Comparison of ENCODE assay signal across 19 cellular contexts in genomic region chr12:79841248-79841877, GRCh38.
DNase-seq lines count a peak whose midpoint lies in the region; ATAC-seq and TF ChIP-seq lines count a peak whose summit lies in the region.
"Had no signal": no experiment of that assay in that cellular context is flagged by ENCODE, and none has a peak within 500 bp of the region (broad histone marks: within the 10 kb centered on the region; RNA-seq: fewer than 3 reads in every experiment).

No MANE protein-coding gene starts in this region.

- 48 to 73% (median 64%) methylated on average over 4 of the region's 4 CpGs for WGBS in heart left ventricle, 4 donors
- 65 to 77% methylated on average over 4 of the region's 4 CpGs for WGBS in esophagus squamous epithelium, 2 donors

- H3K9me3 ChIP-seq in heart left ventricle = peaks cover 0 to 17% (median 0%) of the 10 kb centered on the region in 12 donors
- no peaks in the 10 kb centered on the region for H3K9me3 ChIP-seq in right atrium auricular region
- peaks cover 0 to 12% (median 10%) of the 10 kb centered on the region in 3 donors for H3K9me3 ChIP-seq in esophagus squamous epithelium

- peaks cover 0 to 40% (median 16%) of the 10 kb centered on the region in 9 donors for H3K36me3 ChIP-seq in heart left ventricle
- peaks cover 14% of the 10 kb centered on the region for H3K36me3 ChIP-seq in right atrium auricular region
- H3K36me3 ChIP-seq in esophagus squamous epithelium = peaks cover 0 to 52% (median 3%) of the 10 kb centered on the region in 3 donors

- H3K27ac Mint-ChIP-seq in stimulated activated effector memory CD8-positive, alpha-beta T cell treated with anti-CD3 and anti-CD28 coated beads, Interleukin-12 subunit alpha, Interleukin-12 subunit beta, amount 100 ng/mL, for 72 hours = no peak overlapping the region
- H3K27ac Mint-ChIP-seq: WTC11 had no signal

- intact Hi-C loops in heart left ventricle (cut with DNase I) = no loop called here
- intact Hi-C loops in esophagus squamous epithelium (cut with DNase I) = no loop called here

- H3K4me3 ChIP-seq in heart left ventricle = no peak overlapping the region
- no peak overlapping the region for H3K4me3 ChIP-seq in right atrium auricular region
- H3K4me3 ChIP-seq in esophagus squamous epithelium = no peak overlapping the region

- H3K4me3 Mint-ChIP-seq in stimulated activated effector memory CD8-positive, alpha-beta T cell treated with anti-CD3 and anti-CD28 coated beads, Interleukin-12 subunit alpha, Interleukin-12 subunit beta, amount 100 ng/mL, for 72 hours = no peak overlapping the region
- H3K4me3 Mint-ChIP-seq: WTC11 had no signal

- H3K27ac ChIP-seq in heart left ventricle (peak overlapping the region in 10 of 12 donors; percentile 37 to 69 (median 54)), right atrium auricular region (peak overlapping the region in 1 of 2 donors; percentile 0), angular gyrus (ENCODE audit: low read depth, low read length) (peak overlapping the region; percentile 70), esophagus squamous epithelium (peak overlapping the region in 2 of 4 donors; percentile 23 to 53)

- peak in 3 of 4 donors; percentile 33 to 50 (median 34) for ATAC-seq in heart left ventricle
- ATAC-seq in stimulated activated effector memory CD8-positive, alpha-beta T cell treated with anti-CD3 and anti-CD28 coated beads, Interleukin-12 subunit alpha, Interleukin-12 subunit beta, amount 100 ng/mL, for 72 hours = peak; percentile 40
- ATAC-seq: Panc1, WTC11 had no signal

- no peaks in the 10 kb centered on the region for H3K27me3 ChIP-seq in heart left ventricle
- H3K27me3 ChIP-seq in right atrium auricular region = no peaks in the 10 kb centered on the region
- no peaks in the 10 kb centered on the region for H3K27me3 ChIP-seq in esophagus squamous epithelium

- TF ChIP-seq CTCF in heart left ventricle (IDR thresholded peaks at IDR 0.05) (no peak), right atrium auricular region (IDR thresholded peaks at IDR 0.05) (no peak), esophagus squamous epithelium (IDR thresholded peaks at IDR 0.05) (no peak)

- H3K9me3 Mint-ChIP-seq in stimulated activated effector memory CD8-positive, alpha-beta T cell treated with anti-CD3 and anti-CD28 coated beads, Interleukin-12 subunit alpha, Interleukin-12 subunit beta, amount 100 ng/mL, for 72 hours = peaks cover 8% of the 10 kb centered on the region

- H3K4me1 Mint-ChIP-seq in stimulated activated effector memory CD8-positive, alpha-beta T cell treated with anti-CD3 and anti-CD28 coated beads, Interleukin-12 subunit alpha, Interleukin-12 subunit beta, amount 100 ng/mL, for 72 hours = peaks cover 42% of the 10 kb centered on the region

- H3K36me3 Mint-ChIP-seq in stimulated activated effector memory CD8-positive, alpha-beta T cell treated with anti-CD3 and anti-CD28 coated beads, Interleukin-12 subunit alpha, Interleukin-12 subunit beta, amount 100 ng/mL, for 72 hours = peaks cover 42% of the 10 kb centered on the region

- peaks cover 0 to 40% (median 25%) of the 10 kb centered on the region in 12 donors for H3K4me1 ChIP-seq in heart left ventricle
- H3K4me1 ChIP-seq in right atrium auricular region = peaks cover 0 to 24% of the 10 kb centered on the region in 2 donors
- peaks cover 0 to 23% (median 0%) of the 10 kb centered on the region in 3 donors for H3K4me1 ChIP-seq in esophagus squamous epithelium

- DNase-seq in heart left ventricle (no peak), right atrium auricular region (ENCODE audit: low spot score) (no peak), inferior parietal cortex (ENCODE audit: extremely low spot score) (peak; percentile 60), globus pallidus (ENCODE audit: low spot score) (no peak), D341Med (ENCODE audit: low spot score) (no peak), esophagus squamous epithelium (lab: John Stamatoyannopoulos, UW) (no peak)
- no peak for DNase-seq in stimulated activated effector memory CD8-positive, alpha-beta T cell treated with anti-CD3 and anti-CD28 coated beads, Interleukin-12 subunit alpha, Interleukin-12 subunit beta, amount 100 ng/mL, for 72 hours (ENCODE audit: low spot score in 2 of 2)
- DNase-seq: activated CD8-positive, alpha-beta memory T cell treated with anti-CD3 and anti-CD28 coated beads for 24 hours; effector CD8-positive, alpha-beta T cell; hippocampal formation; IMR-90; kidney glomerular epithelial cell; MM.1S; NCI-H1436 treated with DMSO at 0.1 percent for 48 hours; NCI-H2171 treated with DMSO at 0.1 percent for 48 hours; retina had no signal

- TF ChIP-seq POLR2A in heart left ventricle (IDR thresholded peaks at IDR 0.05) = no peak
- TF ChIP-seq POLR2A in esophagus squamous epithelium (IDR thresholded peaks at IDR 0.05) = no peak
